Comparison of ENCODE assay signal across 6 cellular contexts in genomic region chr14:105606305-105606975, GRCh38.
DNase-seq lines count a peak whose midpoint lies in the region; ATAC-seq and TF ChIP-seq lines count a peak whose summit lies in the region.
"Not testable (repeated sequence)": the region's sequence is repeated elsewhere in the genome, so short reads cannot be mapped to it uniquely, and the experiment has no call there.

No MANE protein-coding gene starts in this region.

- not testable (repeated sequence) for H3K4me1 Mint-ChIP-seq in H9; activated CD8-positive, alpha-beta T cell treated with anti-CD3 and anti-CD28 coated beads for 36 hours (ENCODE audit: low read depth)
- H3K4me1 Mint-ChIP-seq in stimulated activated naive B cell treated with anti-CD40 and anti-IgM and Interleukin-4, amounts not matched to agents 10 μg/mL and 1 μg/mL and 100 μg/mL, for 72 hours: peaks cover 23 to 36% of the 10 kb centered on the region in 2 donors

- H3T11ph ChIP-seq in H9 (ENCODE audit: low read length): not testable (repeated sequence)

- not testable (repeated sequence) for H3K4ac ChIP-seq in H9 (ENCODE audit: low read depth, low read length)

- peaks cover 38% of the 10 kb centered on the region for H3K9me3 ChIP-seq in H9 (ENCODE audit: control insufficient read depth, low read depth, low read length)
- H3K9me3 ChIP-seq in lung (ENCODE audit: control insufficient read depth in 2 of 2, insufficient read depth in 1 of 2, low read length in 1 of 2): not testable (repeated sequence)

- not testable (repeated sequence) for H3K27ac ChIP-seq in H9 (ENCODE audit: insufficient read length, low read depth, low read length); coronary artery; lung (ENCODE audit: low read depth in 1 of 2, low read length in 1 of 2)

- H2BK5ac ChIP-seq in H9 (ENCODE audit: insufficient read length, low read length): not testable (repeated sequence)

- no CpG with 5 or more reads among the region's 15 CpGs for WGBS in H9 (ENCODE audit: extremely low coverage, insufficient read length, low lambda C conversion rate)
- WGBS in lung, 2 donors: 82 to 90% methylated on average over 12 to 15 of the region's 15 CpGs

- not testable (repeated sequence) for H4K20me1 ChIP-seq in H9 (ENCODE audit: control insufficient read depth, insufficient read depth, insufficient read length)

- CTCF ChIA-PET in activated CD8-positive, alpha-beta T cell treated with anti-CD3 and anti-CD28 coated beads for 36 hours (lab: Charles Lee): not testable (repeated sequence)

- not testable (repeated sequence) for H4K91ac ChIP-seq in H9 (ENCODE audit: insufficient read length, low read depth, low read length)

- not testable (repeated sequence) for H2AK5ac ChIP-seq in H9 (ENCODE audit: insufficient read length, low read length)

- H2BK15ac ChIP-seq in H9 (ENCODE audit: low read depth, low read length): not testable (repeated sequence)

- H3K79me1 ChIP-seq in H9 (ENCODE audit: insufficient read depth, low read depth, low read length, poor library complexity, severe bottlenecking): not testable (repeated sequence)

- H2BK12ac ChIP-seq in H9 (ENCODE audit: insufficient read length, low read depth, low read length): not testable (repeated sequence)

- intact Hi-C loops in activated CD8-positive, alpha-beta T cell treated with anti-CD3 and anti-CD28 coated beads for 36 hours (cut with micrococcal nuclease); posterior vena cava (cut with DNase I): not testable (repeated sequence)

- not testable (repeated sequence) for H4K5ac ChIP-seq in H9 (ENCODE audit: insufficient read length, low read depth, low read length)

- H4K8ac ChIP-seq in H9 (replicated peaks; ENCODE audit: insufficient read length, low read depth, low read length): not testable (repeated sequence)

- H3K36me3 ChIP-seq in lung (ENCODE audit: control insufficient read depth in 2 of 2, insufficient read depth in 2 of 2, low read length in 2 of 2): not testable (repeated sequence)

- H3K79me2 ChIP-seq in H9 (ENCODE audit: insufficient read depth, low read length): not testable (repeated sequence)

- not testable (repeated sequence) for H2AFZ ChIP-seq in H9 (ENCODE audit: low read length)

- H3K23me2 ChIP-seq in H9 (ENCODE audit: insufficient read length, low read depth, low read length, poor library complexity, severe bottlenecking): not testable (repeated sequence)

- H3K23ac ChIP-seq in H9 (ENCODE audit: insufficient read length, low read depth, low read length): not testable (repeated sequence)

- not testable (repeated sequence) for H3K36me3 Mint-ChIP-seq in H9 (ENCODE audit: insufficient read depth in 1 of 3, low read depth in 3 of 3); activated CD8-positive, alpha-beta T cell treated with anti-CD3 and anti-CD28 coated beads for 36 hours (ENCODE audit: low read depth)
- H3K36me3 Mint-ChIP-seq in stimulated activated naive B cell treated with anti-CD40 and anti-IgM and Interleukin-4, amounts not matched to agents 10 μg/mL and 1 μg/mL and 100 μg/mL, for 72 hours: peaks cover 12 to 13% of the 10 kb centered on the region in 2 donors

- ATAC-seq in activated CD8-positive, alpha-beta T cell treated with anti-CD3 and anti-CD28 coated beads for 36 hours: peak; percentile 70
- ATAC-seq in lung (ENCODE audit: insufficient read depth, low FRiP score): not testable (repeated sequence)
- peak; percentile 49 to 65 for ATAC-seq in stimulated activated naive B cell treated with anti-CD40 and anti-IgM and Interleukin-4, amounts not matched to agents 10 μg/mL and 1 μg/mL and 100 μg/mL, for 72 hours (replicated peaks)

- H3K9ac ChIP-seq in H9 (ENCODE audit: extremely low read depth, insufficient read length, low read length): not testable (repeated sequence)

- H3K4me3 Mint-ChIP-seq in H9; activated CD8-positive, alpha-beta T cell treated with anti-CD3 and anti-CD28 coated beads for 36 hours: not testable (repeated sequence)
- H3K4me3 Mint-ChIP-seq in stimulated activated naive B cell treated with anti-CD40 and anti-IgM and Interleukin-4, amounts not matched to agents 10 μg/mL and 1 μg/mL and 100 μg/mL, for 72 hours: peak overlapping the region; percentile 76 to 82

- H3K14ac ChIP-seq in H9 (ENCODE audit: insufficient read depth, low read length): not testable (repeated sequence)

- not testable (repeated sequence) for H3K4me1 ChIP-seq in H9 (ENCODE audit: insufficient read depth, low read length); lung (ENCODE audit: control insufficient read depth in 2 of 2, insufficient read depth in 2 of 2, low read length in 2 of 2)

- not testable (repeated sequence) for H3K4me3 ChIP-seq in coronary artery, lung

- not testable (repeated sequence) for H3K4me2 ChIP-seq in H9 (ENCODE audit: insufficient read depth, insufficient read length, low read length)

- H3K27me3 ChIP-seq in H9 (ENCODE audit: insufficient read depth, low read length); lung (ENCODE audit: control insufficient read depth, insufficient read depth): not testable (repeated sequence)

- not testable (repeated sequence) for H2BK120ac ChIP-seq in H9 (ENCODE audit: low read depth, low read length, poor library complexity, severe bottlenecking)

- not testable (repeated sequence) for H3K27ac Mint-ChIP-seq in H9; activated CD8-positive, alpha-beta T cell treated with anti-CD3 and anti-CD28 coated beads for 36 hours
- peak overlapping the region; percentile 88 for H3K27ac Mint-ChIP-seq in stimulated activated naive B cell treated with anti-CD40 and anti-IgM and Interleukin-4, amounts not matched to agents 10 μg/mL and 1 μg/mL and 100 μg/mL, for 72 hours

- H3K18ac ChIP-seq in H9 (ENCODE audit: insufficient read length, low read depth, low read length): not testable (repeated sequence)

- not testable (repeated sequence) for H3K56ac ChIP-seq in H9 (ENCODE audit: insufficient read length, low read depth, low read length)

- not testable (repeated sequence) for TF ChIP-seq CTCF in H9 (conservative IDR thresholded peaks at IDR 0.05); activated CD8-positive, alpha-beta T cell treated with anti-CD3 and anti-CD28 coated beads for 36 hours (IDR thresholded peaks at IDR 0.05); coronary artery (IDR thresholded peaks at IDR 0.05); lung (IDR thresholded peaks at IDR 0.05; ENCODE audit: control extremely low read depth, extremely low read depth)

- peaks cover 33 to 38% of the 10 kb centered on the region in 2 experiments for H3K9me3 Mint-ChIP-seq in H9
- H3K9me3 Mint-ChIP-seq in activated CD8-positive, alpha-beta T cell treated with anti-CD3 and anti-CD28 coated beads for 36 hours; stimulated activated naive B cell treated with anti-CD40 and anti-IgM and Interleukin-4, amounts not matched to agents 10 μg/mL and 1 μg/mL and 100 μg/mL, for 72 hours: not testable (repeated sequence)

- H2BK20ac ChIP-seq in H9 (ENCODE audit: low read depth, low read length, poor library complexity, severe bottlenecking): not testable (repeated sequence)

- H3K27me3 Mint-ChIP-seq in H9 (ENCODE audit: low read depth); activated CD8-positive, alpha-beta T cell treated with anti-CD3 and anti-CD28 coated beads for 36 hours; stimulated activated naive B cell treated with anti-CD40 and anti-IgM and Interleukin-4, amounts not matched to agents 10 μg/mL and 1 μg/mL and 100 μg/mL, for 72 hours: not testable (repeated sequence)

- DNase-seq in H9: peak; percentile 7
- DNase-seq in activated CD8-positive, alpha-beta T cell treated with anti-CD3 and anti-CD28 coated beads for 36 hours: peak; percentile 22
- DNase-seq in coronary artery (ENCODE audit: low spot score): peak; percentile 28
- DNase-seq in lung (ENCODE audit: low spot score): peak; percentile 14
- DNase-seq in posterior vena cava (ENCODE audit: low spot score): peak; percentile 41
- not testable (repeated sequence) for DNase-seq in stimulated activated naive B cell treated with anti-CD40 and anti-IgM and Interleukin-4, amounts not matched to agents 10 μg/mL and 1 μg/mL and 100 μg/mL, for 72 hours

- POLR2A ChIA-PET in activated CD8-positive, alpha-beta T cell treated with anti-CD3 and anti-CD28 coated beads for 36 hours (lab: Charles Lee): not testable (repeated sequence)
